Comparison of ENCODE assay signal across 31 cellular contexts in the genomic region with DNA sequence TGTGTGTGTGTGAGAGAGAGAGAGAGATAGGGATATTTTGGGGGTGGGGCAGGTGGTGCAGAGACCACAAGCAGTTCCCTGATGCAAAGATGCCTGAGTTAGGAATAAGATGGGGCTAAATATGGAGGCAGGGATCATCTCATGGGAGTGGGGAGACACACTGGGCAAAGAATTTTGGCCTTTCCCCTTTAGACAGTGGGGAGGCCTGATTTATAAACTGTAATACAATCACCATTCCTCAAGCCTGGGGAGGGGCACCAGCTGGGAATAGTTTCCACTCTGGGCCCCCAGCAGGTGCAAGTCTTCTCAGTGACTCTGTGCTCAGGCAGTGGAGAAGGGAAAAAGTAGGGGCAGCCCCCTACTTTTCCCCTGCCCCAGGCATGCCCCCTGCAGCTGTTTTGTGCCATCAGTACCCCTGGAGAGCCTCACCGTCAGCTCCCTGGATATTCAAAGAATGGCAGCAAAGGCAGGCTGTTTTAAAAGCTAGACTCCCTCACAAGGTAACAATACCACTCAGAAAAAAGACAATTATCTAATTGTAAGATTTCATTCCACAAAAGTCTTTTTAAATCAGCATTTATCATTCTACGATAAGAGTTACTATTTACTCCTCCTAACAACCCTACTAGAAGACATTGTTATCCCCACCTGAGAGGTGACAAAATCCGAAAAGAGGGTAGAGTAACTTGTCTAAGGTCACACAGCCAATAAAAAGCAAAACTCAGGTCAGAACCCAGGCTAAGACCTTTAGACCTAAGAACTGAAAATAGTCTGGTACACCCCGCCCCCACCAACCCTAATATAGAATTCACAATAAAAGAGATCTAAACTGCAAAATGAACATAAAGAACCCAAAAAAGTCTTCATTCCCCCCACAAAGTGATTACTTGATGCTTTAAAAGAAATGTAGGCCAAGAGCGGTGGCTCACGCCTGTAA. TPM values are rescaled to one million over a fixed set of nuclear protein-coding genes. Genes with fewer than 3 reads are reported as not detected.
DNase-seq lines count a peak whose midpoint lies in the region; ATAC-seq, FAIRE-seq and TF ChIP-seq lines count a peak whose summit lies in the region.
"Had no signal": no experiment of that assay in that cellular context is flagged by ENCODE, and none has a peak within 500 bp of the region (broad histone marks: within the 10 kb centered on the region; RNA-seq: fewer than 3 reads in every experiment).

No MANE protein-coding gene starts in this region.

- no peaks in the 10 kb centered on the region for H4K20me1 ChIP-seq in Loucy (ENCODE audit: insufficient read depth, low read length, poor library complexity, severe bottlenecking)

- TF ChIP-seq CTCF in Loucy (conservative IDR thresholded peaks at IDR 0.05; ENCODE audit: low read length) (no peak), psoas muscle (IDR thresholded peaks at IDR 0.05) (no peak)

- no peak overlapping the region for H3K9ac ChIP-seq in Loucy (ENCODE audit: low read depth, low read length, poor library complexity, severe bottlenecking)

- H3K27me3 Mint-ChIP-seq in memory B cell = no peaks in the 10 kb centered on the region
- H3K27me3 Mint-ChIP-seq: naive B cell; stimulated activated naive CD8-positive, alpha-beta T cell treated with anti-CD3 and anti-CD28 coated beads, Interleukin-15, Interleukin-2, amounts not matched to agents 100 ng/mL and 50 ng/mL, for 24 hours had no signal

- peak overlapping the region; percentile 84 for H3K27ac ChIP-seq in psoas muscle
- H3K27ac ChIP-seq: 22Rv1, epithelial cell of prostate, ovary, right atrium auricular region, tibial artery, WERI-Rb-1 had no signal

- H3K36me3 ChIP-seq in Loucy (ENCODE audit: insufficient read depth, low read length) (no peaks in the 10 kb centered on the region), psoas muscle (ENCODE audit: insufficient read depth in 1 of 2, low read depth in 1 of 2) (no peaks in the 10 kb centered on the region)
- H3K36me3 ChIP-seq: ovary, right atrium auricular region, tibial artery, WERI-Rb-1 had no signal

- no peaks in the 10 kb centered on the region for H3F3A ChIP-seq in Loucy (ENCODE audit: low read depth)

- no peaks in the 10 kb centered on the region for H3K27me3 ChIP-seq in Loucy (ENCODE audit: insufficient read depth, low read length, poor library complexity, severe bottlenecking)
- H3K27me3 ChIP-seq in psoas muscle (ENCODE audit: insufficient read depth in 3 of 3, low read length in 2 of 3) = no peaks in the 10 kb centered on the region
- H3K27me3 ChIP-seq: ovary, right atrium auricular region, tibial artery had no signal

- no peak overlapping the region for H3K4me3 ChIP-seq in Loucy (ENCODE audit: low read length, poor library complexity, severe bottlenecking)
- H3K4me3 ChIP-seq in psoas muscle = no peak overlapping the region
- H3K4me3 ChIP-seq: ovary, right atrium auricular region, tibial artery had no signal

- ATAC-seq in memory B cell (ENCODE audit: low read depth) = no peak
- no peak for ATAC-seq in psoas muscle
- ATAC-seq: SK-N-SH treated with all-trans-retinoic acid at 6 μM for 48 hours had no signal

- DNase-seq in NCI-H1417 (lab: John Stamatoyannopoulos, UW) = peak in 2 of 3 experiments; percentile 4 to 33
- DNase-seq in NCI-H1417 treated with DMSO at 0.1 percent for 48 hours (lab: John Stamatoyannopoulos, UW) = no peak
- DNase-seq in memory B cell (ENCODE audit: low spot score in 2 of 2) = no peak
- DNase-seq in psoas muscle = no peak
- no peak for DNase-seq in HT-29 (ENCODE audit: low spot score)
- DNase-seq in GM12891 (ENCODE audit: insufficient read length, low spot score) = no peak
- no peak for DNase-seq in GOT3 (lab: John Stamatoyannopoulos, UW)
- DNase-seq: activated CD4-positive, alpha-beta T cell treated with anti-CD3 and anti-CD28 coated beads, Interleukin-2, amount 50 U/mL, for 4 hours; activated CD8-positive, alpha-beta memory T cell treated with anti-CD3 and anti-CD28 coated beads, Interleukin-2, amount 50 U/mL, for 48 hours; activated gamma-delta T cell; Caco-2; DMS79 treated with DMSO at 0.1 percent for 48 hours; head of caudate nucleus; kidney glomerular epithelial cell; mammary epithelial cell; naive B cell; NCI-H1048; NCI-H2029 treated with DMSO at 0.1 percent for 48 hours; NCI-H2227 treated with DMSO at 0.1 percent for 48 hours; NCI-H774; ovary; WERI-Rb-1 had no signal

- H3K27ac Mint-ChIP-seq in memory B cell = peak overlapping the region; percentile 47
- H3K27ac Mint-ChIP-seq: stimulated activated naive CD8-positive, alpha-beta T cell treated with anti-CD3 and anti-CD28 coated beads, Interleukin-15, Interleukin-2, amounts not matched to agents 100 ng/mL and 50 ng/mL, for 24 hours; T-helper 2 cell treated with Interferon-gamma antibody and Interleukin-4, amounts not matched to agents 5 μg/mL and 100 μg/mL, for 36 hours had no signal

- H3K9me3 ChIP-seq in Loucy (ENCODE audit: insufficient read depth, low read depth, low read length) (no peaks in the 10 kb centered on the region), psoas muscle (no peaks in the 10 kb centered on the region)
- H3K9me3 ChIP-seq: Caco-2, ovary, right atrium auricular region, tibial artery had no signal

- no peak overlapping the region for H3K4me2 ChIP-seq in Loucy (ENCODE audit: low read depth, low read length, poor library complexity, severe bottlenecking)

- no peak overlapping the region for H3K4me3 Mint-ChIP-seq in memory B cell
- H3K4me3 Mint-ChIP-seq: naive B cell; stimulated activated naive CD8-positive, alpha-beta T cell treated with anti-CD3 and anti-CD28 coated beads, Interleukin-15, Interleukin-2, amounts not matched to agents 100 ng/mL and 50 ng/mL, for 24 hours; T-helper 2 cell treated with Interferon-gamma antibody and Interleukin-4, amounts not matched to agents 5 μg/mL and 100 μg/mL, for 36 hours had no signal

- intact Hi-C loops in psoas muscle (cut with DNase I) = loop anchor here (5.0 to 10.0 kb wide), 3 partner anchors 77 to 127 kb away; partner anchors contain the start of genes TUT4 (in 2 of the 2) and GPX7 (in 1 of the 2)

- TF ChIP-seq POLR2A in GM12891 (IDR thresholded peaks at IDR 0.05; ENCODE audit: low read depth, low read length) = no peak

- H3K4me1 ChIP-seq in Loucy (ENCODE audit: insufficient read depth, low read length, poor library complexity, severe bottlenecking) (peaks cover 24% of the 10 kb centered on the region), psoas muscle (peaks cover 36% of the 10 kb centered on the region)
- H3K4me1 ChIP-seq: tibial artery had no signal

- H3K9me3 Mint-ChIP-seq in memory B cell = peaks cover 2% of the 10 kb centered on the region
- H3K9me3 Mint-ChIP-seq: stimulated activated naive CD8-positive, alpha-beta T cell treated with anti-CD3 and anti-CD28 coated beads, Interleukin-15, Interleukin-2, amounts not matched to agents 100 ng/mL and 50 ng/mL, for 24 hours had no signal

- no peaks in the 10 kb centered on the region for H3K79me2 ChIP-seq in Loucy (ENCODE audit: insufficient read depth, low read length)

- 0 out of 2 replicates have a peak overlapping the region, but pooled peaks have one; percentile 0 for H2AFZ ChIP-seq in Loucy (ENCODE audit: low read length)

- FAIRE-seq in GM12891 (lab: Jason Lieb, UNC) = no peak

- 68 to 79% (median 79%) methylated on average over 6 of the region's 6 CpGs for WGBS in psoas muscle, 3 donors

- H3K9me2 ChIP-seq in Loucy (replicated peaks; ENCODE audit: low read depth, low read length) = no peaks in the 10 kb centered on the region

- peaks cover 13% of the 10 kb centered on the region for H3K36me3 Mint-ChIP-seq in memory B cell

- peaks cover 2% of the 10 kb centered on the region for H3K4me1 Mint-ChIP-seq in memory B cell

TF ChIP-seq in GM12891, 5 proteins besides CTCF, POLR2A, EP300 and RAD21:
- TF ChIP-seq SPI1 (IDR thresholded peaks at IDR 0.05; ENCODE audit: low read depth, low read length) (no peak), PAX5 (IDR thresholded peaks at IDR 0.05; ENCODE audit: insufficient read depth, low read length, severe bottlenecking) (no peak), POU2F2 (IDR thresholded peaks at IDR 0.05; ENCODE audit: low read depth, low read length) (no peak)

RNA-seq across cellular contexts. Expression of gene COA7, which starts 18.9 kb away (rescaled TPM):
- total RNA-seq in psoas muscle = 10 to 100 TPM; 25.2 to 48.8 (median 38.7) TPM
- polyA plus RNA-seq in psoas muscle = 10 to 100 TPM; 27.4 to 41.8 (median 30.5) TPM
- 15.8 and 17.4 TPM in 2 replicates for total RNA-seq in HT-29 (2014; rRNA removed; shearing (Covaris generic))
- 7.6 TPM for polyA plus RNA-seq in GM12891 (2012; ENCODE audit: low read depth, missing spikeins)

RNA-seq across cellular contexts. Expression of gene SHISAL2A, which starts 46.3 kb away (rescaled TPM):
- 1 to 10 TPM in 1 of 4 donors, under 1 TPM in 3; 0.19 to 1.6 (median 0.45) TPM for total RNA-seq in psoas muscle
- polyA plus RNA-seq in psoas muscle = under 1 TPM; 0.13 to 0.44 (median 0.25) TPM
- not detected in 2 replicates for total RNA-seq in HT-29 (2014; rRNA removed; shearing (Covaris generic))
- 0.86 TPM for polyA plus RNA-seq in GM12891 (2012; ENCODE audit: low read depth, missing spikeins)
- total RNA-seq: cerebellum, right atrium auricular region had no signal
- polyA plus RNA-seq: mammary epithelial cell, ovary had no signal

RNA-seq across cellular contexts. Expression of gene ZYG11B, which starts 47.0 kb away (rescaled TPM):
- 100 to 1,000 TPM in 2 of 4 donors, 10 to 100 TPM in 2; 72.0 to 152 (median 97.1) TPM for total RNA-seq in psoas muscle
- polyA plus RNA-seq in psoas muscle = 10 to 100 TPM; 11.4 to 91.0 (median 24.4) TPM
- 3.3 and 6.5 TPM in 2 replicates for total RNA-seq in HT-29 (2014; rRNA removed; shearing (Covaris generic))
- polyA plus RNA-seq in GM12891 (2012; ENCODE audit: low read depth, missing spikeins) = 1.7 TPM

Comparison
In these comparisons a context has a peak if more than half of its experiments do, and no peak if none do; other contexts are left out.
1. DNase-seq: peak in NCI-H1417 (2 of 3); none in NCI-H1417 treated with DMSO at 0.1 percent for 48 hours (single experiment), memory B cell (0 of 2), psoas muscle (0 of 2), HT-29 (single experiment), GM12891 (single experiment) and GOT3 (single experiment).